ENCODE assay signal across 8 cellular contexts in the genomic region with DNA sequence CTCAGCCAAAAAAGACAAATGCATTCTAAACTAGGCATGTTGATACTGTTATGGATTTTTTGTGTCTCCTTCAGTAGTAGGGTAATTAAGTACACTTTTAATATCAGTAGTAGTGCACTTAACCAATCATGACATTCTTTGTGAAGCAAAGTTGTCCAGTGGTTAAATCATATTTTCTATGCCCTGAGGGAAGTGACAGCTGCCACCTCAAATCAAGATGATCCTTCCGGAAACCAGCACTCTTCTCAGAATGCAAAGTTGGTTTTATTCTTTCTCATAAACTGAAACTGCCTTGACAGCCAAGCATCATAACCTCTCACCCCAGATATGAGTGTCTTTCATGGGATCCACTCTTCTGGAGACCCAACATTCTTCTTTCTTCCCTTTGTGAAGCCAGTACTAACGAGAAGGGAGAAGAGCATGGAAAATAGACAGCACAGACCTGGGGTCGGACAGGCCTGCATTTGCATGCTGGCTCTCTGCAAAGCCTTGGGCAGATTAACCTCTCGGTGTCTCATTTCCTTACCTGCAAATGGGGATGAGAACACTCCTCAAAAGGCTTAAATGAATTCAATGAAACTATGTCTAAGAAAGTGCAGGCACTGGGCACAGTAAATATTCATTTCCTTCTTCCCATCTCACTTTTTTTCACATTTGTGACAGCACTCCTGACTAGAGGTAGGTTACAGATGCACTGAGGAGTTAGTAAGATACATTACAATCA. TPM values are rescaled to one million over a fixed set of nuclear protein-coding genes. Genes with fewer than 3 reads are reported as not detected.
DNase-seq lines count a peak whose midpoint lies in the region; ATAC-seq lines count a peak whose summit lies in the region.

No MANE protein-coding gene starts in this region.

- H3K4me1 Mint-ChIP-seq in activated naive CD8-positive, alpha-beta T cell treated with anti-CD3 and anti-CD28 coated beads, Interleukin-2, amount 10 ng/mL, durations not matched to agents 7 days and 5 days = peaks cover 36% of the 10 kb centered on the region

- H3K27me3 Mint-ChIP-seq in activated naive CD8-positive, alpha-beta T cell treated with anti-CD3 and anti-CD28 coated beads, Interleukin-2, amount 10 ng/mL, durations not matched to agents 7 days and 5 days = no peaks in the 10 kb centered on the region

- H3K9me3 Mint-ChIP-seq in activated naive CD8-positive, alpha-beta T cell treated with anti-CD3 and anti-CD28 coated beads, Interleukin-2, amount 10 ng/mL, durations not matched to agents 7 days and 5 days = no peaks in the 10 kb centered on the region

- DNase-seq in ELF-1 (ENCODE audit: low read depth, low spot score) (peak; percentile 11), cortex of kidney (lab: John Stamatoyannopoulos, UW) (no peak), C1 segment of cervical spinal cord (lab: John Stamatoyannopoulos, UW) (no peak), posterior vena cava (ENCODE audit: low spot score) (no peak), D341Med (ENCODE audit: low spot score) (no peak)
- DNase-seq in activated naive CD8-positive, alpha-beta T cell treated with anti-CD3 and anti-CD28 coated beads, Interleukin-2, amount 10 ng/mL, durations not matched to agents 7 days and 5 days = no peak

- H3K27ac Mint-ChIP-seq in activated naive CD8-positive, alpha-beta T cell treated with anti-CD3 and anti-CD28 coated beads, Interleukin-2, amount 10 ng/mL, durations not matched to agents 7 days and 5 days = peak overlapping the region; percentile 67

- POLR2A ChIA-PET in activated naive CD8-positive, alpha-beta T cell treated with anti-CD3 and anti-CD28 coated beads, Interleukin-2, amount 10 ng/mL, durations not matched to agents 7 days and 5 days (lab: Charles Lee) = interaction anchor here (0.6 to 3.0 kb wide), 2 partner anchors 13 to 158 kb away, joined by 3 to 14 read pairs; partner anchors contain the start of genes AAGAB and IQCH

- ATAC-seq in GM19438 (IDR thresholded peaks at IDR 0.05; ENCODE audit: low read depth, unreplicated experiment) (peak; percentile 77), HG03280 (IDR thresholded peaks at IDR 0.05; ENCODE audit: unreplicated experiment) (peak; percentile 80)
- ATAC-seq in activated naive CD8-positive, alpha-beta T cell treated with anti-CD3 and anti-CD28 coated beads, Interleukin-2, amount 10 ng/mL, durations not matched to agents 7 days and 5 days (ENCODE audit: low read depth) = peak; percentile 76

- H3K4me3 Mint-ChIP-seq in activated naive CD8-positive, alpha-beta T cell treated with anti-CD3 and anti-CD28 coated beads, Interleukin-2, amount 10 ng/mL, durations not matched to agents 7 days and 5 days = peak overlapping the region; percentile 33

- intact Hi-C loops in posterior vena cava (cut with DNase I) = no loop called here

- H3K36me3 Mint-ChIP-seq in activated naive CD8-positive, alpha-beta T cell treated with anti-CD3 and anti-CD28 coated beads, Interleukin-2, amount 10 ng/mL, durations not matched to agents 7 days and 5 days = peaks cover 21% of the 10 kb centered on the region

RNA-seq across cellular contexts. Expression of gene AAGAB, which starts 13.2 kb away (rescaled TPM):
- 10 to 100 TPM; 39.3 to 40.4 TPM for total RNA-seq in activated naive CD8-positive, alpha-beta T cell treated with anti-CD3 and anti-CD28 coated beads, Interleukin-2, amount 10 ng/mL, durations not matched to agents 7 days and 5 days
- 10 to 100 TPM; 27.9 to 29.2 TPM for total RNA-seq in posterior vena cava

RNA-seq across cellular contexts. Expression of gene IQCH, which starts 13.3 kb away (rescaled TPM):
- 1 to 10 TPM; 1.2 to 2.2 TPM for total RNA-seq in activated naive CD8-positive, alpha-beta T cell treated with anti-CD3 and anti-CD28 coated beads, Interleukin-2, amount 10 ng/mL, durations not matched to agents 7 days and 5 days
- 1 to 10 TPM; 1.2 to 2.3 TPM for total RNA-seq in posterior vena cava
